1 cellular context compared by ENCODE assay signal in genomic region chr2:137952586-137953129, GRCh38.
TF ChIP-seq lines count a peak whose summit lies in the region.

No MANE protein-coding gene starts in this region.

TF ChIP-seq in IMR-90, 13 proteins besides CTCF, POLR2A, EP300 and RAD21 (continued from another document):
- TF ChIP-seq USF2 (IDR thresholded peaks at IDR 0.05; ENCODE audit: low read depth, low read length) (no peak), RCOR1 (IDR thresholded peaks at IDR 0.05; ENCODE audit: insufficient replicate concordance, low read length) (no peak), CEBPB (IDR thresholded peaks at IDR 0.05; ENCODE audit: low read depth, low read length) (no peak)
